In genomic region chr2:138829326-138829725, GRCh38 we compare ENCODE assay signal across 8 cellular contexts. TPM values are rescaled to one million over a fixed set of nuclear protein-coding genes. Genes with fewer than 3 reads are reported as not detected.
DNase-seq lines count a peak whose midpoint lies in the region; ATAC-seq and TF ChIP-seq lines count a peak whose summit lies in the region.

No MANE protein-coding gene starts in this region.

- no peaks in the 10 kb centered on the region for H3K27me3 Mint-ChIP-seq in WTC11 (ENCODE audit: low read depth)

- H3K4me3 Mint-ChIP-seq in WTC11, result no peak overlapping the region
- no peak overlapping the region for H3K4me3 Mint-ChIP-seq in stimulated activated effector memory CD8-positive, alpha-beta T cell treated with anti-CD3 and anti-CD28 coated beads, Interleukin-12 subunit alpha, Interleukin-12 subunit beta, amount 100 ng/mL, for 72 hours

- H3K36me3 ChIP-seq in HEK293 (ENCODE audit: control insufficient read depth in 2 of 2, insufficient read depth in 1 of 2, low read length in 2 of 2) (no peaks in the 10 kb centered on the region), left ventricle myocardium inferior (no peaks in the 10 kb centered on the region)

- no peak overlapping the region for H3K27ac Mint-ChIP-seq in WTC11
- no peak overlapping the region for H3K27ac Mint-ChIP-seq in stimulated activated effector memory CD8-positive, alpha-beta T cell treated with anti-CD3 and anti-CD28 coated beads, Interleukin-12 subunit alpha, Interleukin-12 subunit beta, amount 100 ng/mL, for 72 hours

- H3K27ac ChIP-seq in HEK293 (ENCODE audit: extremely low read depth, low read depth, low read length), result no peak overlapping the region
- H3K27ac ChIP-seq in left ventricle myocardium inferior (replicated peaks), result no peak overlapping the region

- CTCF ChIA-PET in HEK293 (lab: Yijun Ruan, JAX) (interaction anchor here (0.6 to 6.3 kb wide), 12 partner anchors 43 to 973 kb away, joined by 3 to 110 read pairs (median 4); no protein-coding TSS in a partner anchor), WTC11 (lab: Charles Lee) (interaction anchor here (0.7 to 5.1 kb wide), 14 partner anchors 14 to 963 kb away, joined by 3 to 76 read pairs (median 4); partner anchors contain the start of gene NXPH2)

- no peaks in the 10 kb centered on the region for H3K36me3 Mint-ChIP-seq in WTC11
- H3K36me3 Mint-ChIP-seq in stimulated activated effector memory CD8-positive, alpha-beta T cell treated with anti-CD3 and anti-CD28 coated beads, Interleukin-12 subunit alpha, Interleukin-12 subunit beta, amount 100 ng/mL, for 72 hours, result no peaks in the 10 kb centered on the region

- H3K4me1 Mint-ChIP-seq in WTC11, result peaks cover 3% of the 10 kb centered on the region; the same call in 1 of the 2 replicates
- no peaks in the 10 kb centered on the region for H3K4me1 Mint-ChIP-seq in stimulated activated effector memory CD8-positive, alpha-beta T cell treated with anti-CD3 and anti-CD28 coated beads, Interleukin-12 subunit alpha, Interleukin-12 subunit beta, amount 100 ng/mL, for 72 hours

- intact Hi-C loops in left ventricle myocardium inferior (cut with micrococcal nuclease), result no loop called here

- no peaks in the 10 kb centered on the region for H3K9me3 Mint-ChIP-seq in WTC11
- no peaks in the 10 kb centered on the region for H3K9me3 Mint-ChIP-seq in stimulated activated effector memory CD8-positive, alpha-beta T cell treated with anti-CD3 and anti-CD28 coated beads, Interleukin-12 subunit alpha, Interleukin-12 subunit beta, amount 100 ng/mL, for 72 hours

- DNase-seq in activated CD8-positive, alpha-beta memory T cell treated with anti-CD3 and anti-CD28 coated beads for 24 hours, result peak; percentile 59
- DNase-seq in activated CD8-positive, alpha-beta memory T cell treated with anti-CD3 and anti-CD28 coated beads, Interleukin-2, amount 50 U/mL, for 48 hours, result no peak
- DNase-seq in NCI-H1694 (lab: John Stamatoyannopoulos, UW), result peak; percentile 83
- peak; percentile 74 for DNase-seq in WTC11 (ENCODE audit: low spot score)
- no peak for DNase-seq in left ventricle myocardium inferior
- DNase-seq in stimulated activated effector memory CD8-positive, alpha-beta T cell treated with anti-CD3 and anti-CD28 coated beads, Interleukin-12 subunit alpha, Interleukin-12 subunit beta, amount 100 ng/mL, for 72 hours (ENCODE audit: low spot score in 2 of 2), result no peak
- no peak for DNase-seq in germinal center (ENCODE audit: low spot score)

- ATAC-seq in WTC11, result peak; percentile 94
- ATAC-seq in stimulated activated effector memory CD8-positive, alpha-beta T cell treated with anti-CD3 and anti-CD28 coated beads, Interleukin-12 subunit alpha, Interleukin-12 subunit beta, amount 100 ng/mL, for 72 hours, result peak; percentile 62

- H3K27me3 ChIP-seq in left ventricle myocardium inferior (ENCODE audit: low read depth), result peaks cover 6% of the 10 kb centered on the region

- no peak overlapping the region for H3K4me3 ChIP-seq in HEK293 (ENCODE audit: low read depth, low read length)
- no peak overlapping the region for H3K4me3 ChIP-seq in left ventricle myocardium inferior

- peak; percentile 62 for TF ChIP-seq CTCF in HEK293 (tag by site-specific recombination; IDR thresholded peaks at IDR 0.05)
- TF ChIP-seq CTCF in WTC11 (IDR thresholded peaks at IDR 0.05), result peak; percentile 34
- TF ChIP-seq CTCF in left ventricle myocardium inferior (IDR thresholded peaks at IDR 0.05; ENCODE audit: borderline replicate concordance), result peak; percentile 40

- H3K9me3 ChIP-seq in HEK293 (ENCODE audit: control insufficient read depth, insufficient read depth, low read depth, low read length) (no peaks in the 10 kb centered on the region), left ventricle myocardium inferior (replicated peaks) (no peaks in the 10 kb centered on the region)

- POLR2A ChIA-PET in HEK293 (lab: Yijun Ruan, JAX) (no interaction called here), WTC11 (lab: Charles Lee) (no interaction called here)

- H3K4me1 ChIP-seq in HEK293 (ENCODE audit: control insufficient read depth, insufficient read depth, low read length) (no peaks in the 10 kb centered on the region; the same call in 1 of the 2 replicates), left ventricle myocardium inferior (no peaks in the 10 kb centered on the region)

TF ChIP-seq in HEK293, 187 proteins besides CTCF, POLR2A, EP300 and RAD21:
- no peak for TF ChIP-seq PRDM4 (tag by site-specific recombination; IDR thresholded peaks at IDR 0.05)
- peak; percentile 65 for TF ChIP-seq ZNF654 (tag by site-specific recombination; IDR thresholded peaks at IDR 0.05; ENCODE audit: low read depth)
- TF ChIP-seq ZNF660 (tag by site-specific recombination; IDR thresholded peaks at IDR 0.05), result no peak

TF ChIP-seq in WTC11, 78 proteins besides CTCF, POLR2A, EP300 and RAD21 (continues in another document):
- TF ChIP-seq JUN (CRISPR knock-in tag; IDR thresholded peaks at IDR 0.05), result no peak
- no peak for TF ChIP-seq KAT7 (CRISPR knock-in tag; IDR thresholded peaks at IDR 0.05; ENCODE audit: borderline replicate concordance)
- no peak for TF ChIP-seq ZNF317 (CRISPR knock-in tag; IDR thresholded peaks at IDR 0.05; ENCODE audit: borderline replicate concordance, low read depth)
- no peak for TF ChIP-seq ZBTB21 (CRISPR knock-in tag; IDR thresholded peaks at IDR 0.05; ENCODE audit: borderline replicate concordance)
- no peak for TF ChIP-seq ARID4B (CRISPR knock-in tag; IDR thresholded peaks at IDR 0.05; ENCODE audit: borderline replicate concordance)
- no peak for TF ChIP-seq RELA (CRISPR knock-in tag; IDR thresholded peaks at IDR 0.05; ENCODE audit: borderline replicate concordance)
- TF ChIP-seq MYBL2 (CRISPR knock-in tag; IDR thresholded peaks at IDR 0.05), result no peak
- TF ChIP-seq ELF4 (CRISPR knock-in tag; IDR thresholded peaks at IDR 0.05; ENCODE audit: low read depth), result no peak
- TF ChIP-seq STAT6 (CRISPR knock-in tag; conservative IDR thresholded peaks at IDR 0.05; ENCODE audit: low read depth), result no peak
- TF ChIP-seq USF2 (CRISPR knock-in tag; IDR thresholded peaks at IDR 0.05), result no peak

RNA-seq across cellular contexts. Expression of gene NXPH2, which starts 49.1 kb away (rescaled TPM):
- total RNA-seq in WTC11 (2021) (0.55 to 0.94 TPM (median 0.92 TPM) in 3 replicates), left ventricle myocardium inferior (not detected)

Comparison
In these comparisons a context has a peak if more than half of its experiments do, and no peak if none do; other contexts are left out.
1. DNase-seq: peak in activated CD8-positive, alpha-beta memory T cell treated with anti-CD3 and anti-CD28 coated beads for 24 hours (single experiment), NCI-H1694 (single experiment) and WTC11 (single experiment); none in activated CD8-positive, alpha-beta memory T cell treated with anti-CD3 and anti-CD28 coated beads, Interleukin-2, amount 50 U/mL, for 48 hours (single experiment), left ventricle myocardium inferior (single experiment), stimulated activated effector memory CD8-positive, alpha-beta T cell treated with anti-CD3 and anti-CD28 coated beads, Interleukin-12 subunit alpha, Interleukin-12 subunit beta, amount 100 ng/mL, for 72 hours (0 of 2) and germinal center (single experiment).
2. Peak in every context shown above with its lines, with median percentiles within 50 percentile points of each other: CTCF ChIP-seq.